In genomic region chr1:30469426-30469825, GRCh38 we compare ENCODE assay signal across 22 cellular contexts.
DNase-seq lines count a peak whose midpoint lies in the region; ATAC-seq and TF ChIP-seq lines count a peak whose summit lies in the region.
"Had no signal": no experiment of that assay in that cellular context is flagged by ENCODE, and none has a peak within 500 bp of the region (broad histone marks: within the 10 kb centered on the region; RNA-seq: fewer than 3 reads in every experiment).

No MANE protein-coding gene starts in this region.

- DNase-seq in NCI-H2171 (lab: John Stamatoyannopoulos, UW) (peak; percentile 36), NCI-H69 (lab: John Stamatoyannopoulos, UW) (peak; percentile 1), posterior vena cava (ENCODE audit: low spot score) (peak; percentile 66), spleen (peak; percentile 23), NCI-H1092 (lab: John Stamatoyannopoulos, UW) (no peak), SKM-1 (lab: John Stamatoyannopoulos, UW; ENCODE audit: unreplicated experiment) (no peak)
- DNase-seq: 8988T; ACHN; AML-193; BE2C; Calu3; CD4-positive, alpha-beta memory T cell; COR-L47; DMS53; DMS79 treated with DMSO at 0.1 percent for 48 hours; GF-D8; GOT3; HFFc6 had no signal

- no peaks in the 10 kb centered on the region for H3K4me1 ChIP-seq in spleen
- H3K4me1 ChIP-seq: A549; BE2C; BLaER1 treated with 17β-estradiol and CSF1 and Interleukin-3, amounts not matched to agents 10 nM and 100 nM; HAP-1 had no signal

- no peaks in the 10 kb centered on the region for H3K36me3 ChIP-seq in spleen
- H3K36me3 ChIP-seq: BE2C; BLaER1 treated with 17β-estradiol and CSF1 and Interleukin-3, amounts not matched to agents 10 nM and 100 nM; HAP-1 had no signal

- intact Hi-C loops in posterior vena cava (cut with DNase I) (no loop called here), spleen (cut with DNase I; ENCODE audit: low total_unique reads) (no loop called here)

- H3K4me3 ChIP-seq in spleen: no peak overlapping the region
- H3K4me3 ChIP-seq: A549; BLaER1 treated with 17β-estradiol and CSF1 and Interleukin-3, amounts not matched to agents 10 nM and 100 nM; HAP-1 had no signal

- TF ChIP-seq POLR2A in spleen (IDR thresholded peaks at IDR 0.05): no peak

- WGBS in spleen, 5 donors: 74 to 84% (median 77%) methylated on average over 5 of the region's 5 CpGs

- no peaks in the 10 kb centered on the region for H3K9me3 ChIP-seq in spleen
- H3K9me3 ChIP-seq: A549; BE2C; BLaER1 treated with 17β-estradiol and CSF1 and Interleukin-3, amounts not matched to agents 10 nM and 100 nM; HAP-1 had no signal

- no peak for TF ChIP-seq CTCF in spleen (IDR thresholded peaks at IDR 0.05 in 8 of 11, conservative IDR thresholded peaks at IDR 0.05 in 3 of 11)

- peaks cover 0 to 33% (median 0%) of the 10 kb centered on the region in 7 donors for H3K27me3 ChIP-seq in spleen (replicated peaks in 1 of 7)
- H3K27me3 ChIP-seq: BE2C; BLaER1 treated with 17β-estradiol and CSF1 and Interleukin-3, amounts not matched to agents 10 nM and 100 nM had no signal

- H3K27ac ChIP-seq in spleen: no peak overlapping the region
- H3K27ac ChIP-seq: A549; BLaER1 treated with 17β-estradiol and CSF1 and Interleukin-3, amounts not matched to agents 10 nM and 100 nM had no signal

- ATAC-seq in HG03520 (IDR thresholded peaks at IDR 0.05; ENCODE audit: unreplicated experiment): no peak
- ATAC-seq: A549 had no signal

Comparison
In these comparisons a context has a peak if more than half of its experiments do, and no peak if none do; other contexts are left out.
1. DNase-seq: peak in NCI-H2171 (single experiment), NCI-H69 (single experiment), posterior vena cava (single experiment) and spleen (single experiment); none in NCI-H1092 (single experiment) and SKM-1 (single experiment).